24 cellular contexts compared by ENCODE assay signal in the genomic region with DNA sequence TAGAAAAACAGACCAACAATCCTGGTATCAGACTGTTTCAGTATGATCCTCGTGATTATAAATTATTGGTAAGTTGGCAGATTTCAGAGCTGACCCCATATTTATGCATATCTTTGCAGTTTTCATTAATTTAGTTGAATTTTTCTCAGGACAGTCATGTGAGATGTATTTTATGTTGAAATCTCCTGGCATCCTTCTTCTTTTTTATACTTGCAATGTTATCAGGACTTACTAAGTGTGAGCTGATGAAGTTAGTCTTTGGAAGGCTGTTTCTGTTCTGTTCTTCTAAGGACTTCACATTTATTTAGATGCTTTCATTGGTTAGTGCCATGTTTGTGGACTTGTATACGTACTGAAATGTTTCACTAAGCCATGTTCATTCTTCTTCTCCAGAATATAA. TPM values are rescaled to one million over a fixed set of nuclear protein-coding genes. Genes with fewer than 3 reads are reported as not detected.
DNase-seq lines count a peak whose midpoint lies in the region; ATAC-seq, FAIRE-seq and TF ChIP-seq lines count a peak whose summit lies in the region.
"Had no signal": no experiment of that assay in that cellular context is flagged by ENCODE, and none has a peak within 500 bp of the region (broad histone marks: within the 10 kb centered on the region; RNA-seq: fewer than 3 reads in every experiment).

No MANE protein-coding gene starts in this region.

- in situ Hi-C loops in GM23248 (cut with MboI), result no loop called here

- no peaks in the 10 kb centered on the region for H3K9me2 ChIP-seq in GM23248 (ENCODE audit: insufficient read depth)

- peak overlapping the region; percentile 34 for H3K27ac ChIP-seq in A673 (ENCODE audit: low read depth, low read length, poor library complexity, severe bottlenecking)
- H3K27ac ChIP-seq in GM23248, result no peak overlapping the region
- H3K27ac ChIP-seq in lower lobe of right lung, result peak overlapping the region; percentile 28
- H3K27ac ChIP-seq: A549, PC-9, RWPE1, SJSA1 had no signal

- peaks cover 56% of the 10 kb centered on the region for H3K4me1 ChIP-seq in A673 (ENCODE audit: insufficient read depth, low read length, poor library complexity, severe bottlenecking)
- no peaks in the 10 kb centered on the region for H3K4me1 ChIP-seq in GM23248 (ENCODE audit: insufficient read depth)
- H3K4me1 ChIP-seq in lower lobe of right lung, result no peaks in the 10 kb centered on the region
- H3K4me1 ChIP-seq: A549 had no signal

- WGBS in GM23248 (ENCODE audit: low coverage in 1 of 2, low lambda C conversion rate in 2 of 2, missing lambda C conversion rate in 2 of 2), 2 experiments, result 87 to 88% methylated on average over 2 of the region's 2 CpGs

- peaks cover 9% of the 10 kb centered on the region; the same call in 1 of the 2 replicates for H3F3A ChIP-seq in GM23248 (ENCODE audit: insufficient read depth)

- ATAC-seq in lower lobe of right lung (peak in 1 of 2 donors; percentile 55), GM21423 (IDR thresholded peaks at IDR 0.05; ENCODE audit: unreplicated experiment) (no peak)
- no peak for ATAC-seq in stimulated activated naive CD8-positive, alpha-beta T cell treated with anti-CD3 and anti-CD28 coated beads, Interleukin-15, Interleukin-2, amounts not matched to agents 100 U/mL and 50 U/mL, for 24 hours
- ATAC-seq: A549; CD8-positive, alpha-beta T cell; HepG2 had no signal

- CTCF ChIA-PET in A673 (lab: Charles Lee), result no interaction called here

- H3K9me3 ChIP-seq in A673 (ENCODE audit: low read depth, low read length, poor library complexity, severe bottlenecking), result no peaks in the 10 kb centered on the region
- no peaks in the 10 kb centered on the region for H3K9me3 ChIP-seq in GM23248 (ENCODE audit: low read depth)
- no peaks in the 10 kb centered on the region for H3K9me3 ChIP-seq in lower lobe of right lung
- H3K9me3 ChIP-seq: A549; BLaER1 treated with 17β-estradiol and CSF1 and Interleukin-3, amounts not matched to agents 10 nM and 100 nM; SJSA1 had no signal

- H3K27me3 ChIP-seq in A673 (replicated peaks; ENCODE audit: insufficient read depth, low read depth, low read length, poor library complexity), result no peaks in the 10 kb centered on the region
- no peaks in the 10 kb centered on the region for H3K27me3 ChIP-seq in GM23248 (replicated peaks; ENCODE audit: insufficient read depth)
- no peaks in the 10 kb centered on the region for H3K27me3 ChIP-seq in lower lobe of right lung (ENCODE audit: low read depth)
- H3K27me3 ChIP-seq: BLaER1 treated with 17β-estradiol and CSF1 and Interleukin-3, amounts not matched to agents 10 nM and 100 nM; SJSA1 had no signal

- BruUV-seq in A673 (replicated peaks; lab: Mats Ljungman, UMichigan), result no TSS peak

- no peak overlapping the region for H2AFZ ChIP-seq in GM23248
- H2AFZ ChIP-seq: PC-9 had no signal

- intact Hi-C loops in A673 (cut with micrococcal nuclease; ENCODE audit: unreplicated experiment), result no loop called here
- intact Hi-C loops in lower lobe of right lung (cut with DNase I), result no loop called here

- H4K20me1 ChIP-seq in GM23248 (ENCODE audit: insufficient read depth), result no peaks in the 10 kb centered on the region
- H4K20me1 ChIP-seq: BLaER1 treated with 17β-estradiol and CSF1 and Interleukin-3, amounts not matched to agents 10 nM and 100 nM had no signal

- TF ChIP-seq CTCF in A673 (conservative IDR thresholded peaks at IDR 0.05; ENCODE audit: low read depth, low read length) (no peak), fibroblast of mammary gland (conservative IDR thresholded peaks at IDR 0.05; ENCODE audit: control insufficient read depth, insufficient read depth, low read depth, low read length) (no peak), lower lobe of right lung (IDR thresholded peaks at IDR 0.05) (no peak)

- H3K79me2 ChIP-seq in GM23248 (ENCODE audit: insufficient read depth), result no peaks in the 10 kb centered on the region

- no peak overlapping the region for H3K9ac ChIP-seq in GM23248
- H3K9ac ChIP-seq: BLaER1 treated with 17β-estradiol and CSF1 and Interleukin-3, amounts not matched to agents 10 nM and 100 nM had no signal

- H3K36me3 ChIP-seq in A673 (ENCODE audit: insufficient read depth, low read length, poor library complexity, severe bottlenecking), result peaks cover 3% of the 10 kb centered on the region
- H3K36me3 ChIP-seq in GM23248 (ENCODE audit: low read depth), result no peaks in the 10 kb centered on the region
- peaks cover 13% of the 10 kb centered on the region for H3K36me3 ChIP-seq in lower lobe of right lung
- H3K36me3 ChIP-seq: BLaER1 treated with 17β-estradiol and CSF1 and Interleukin-3, amounts not matched to agents 10 nM and 100 nM; SJSA1 had no signal

- POLR2A ChIA-PET in A673 (lab: Charles Lee; ENCODE audit: low non-redundant PET), result no interaction called here

- TF ChIP-seq POLR2A in H54 (IDR thresholded peaks at IDR 0.05; ENCODE audit: low read depth, low read length), result no peak

- DNase-seq in A673 (ENCODE audit: low spot score), result no peak
- DNase-seq in GM23248, result peak; percentile 34
- peak; percentile 37 for DNase-seq in fibroblast of mammary gland (ENCODE audit: low read depth)
- DNase-seq in lower lobe of right lung, result no peak
- no peak for DNase-seq in stimulated activated naive CD8-positive, alpha-beta T cell treated with anti-CD3 and anti-CD28 coated beads, Interleukin-15, Interleukin-2, amounts not matched to agents 100 U/mL and 50 U/mL, for 24 hours
- DNase-seq in H54 (ENCODE audit: insufficient read length, low spot score), result no peak
- no peak for DNase-seq in hypothalamus (lab: John Stamatoyannopoulos, UW)
- DNase-seq: CD8-positive, alpha-beta T cell; H7; HFFc6; KG1; NCI-H1417 treated with DMSO at 0.1 percent for 48 hours; NCI-H1930; NCI-H345; NCI-H524 treated with DMSO at 0.1 percent for 48 hours; PC-9 had no signal

- H3K4me2 ChIP-seq in GM23248 (ENCODE audit: unreplicated experiment), result no peak overlapping the region
- H3K4me2 ChIP-seq: A549; BLaER1 treated with 17β-estradiol and CSF1 and Interleukin-3, amounts not matched to agents 10 nM and 100 nM; PC-9 had no signal

- no peak for FAIRE-seq in H54 (lab: Jason Lieb, UNC)
- FAIRE-seq: A549, GM12892, GM18507, HepG2 had no signal

- H3K4me3 ChIP-seq in A673 (ENCODE audit: low read depth, low read length, poor library complexity, severe bottlenecking) (no peak overlapping the region), GM23248 (no peak overlapping the region), fibroblast of mammary gland (ENCODE audit: control insufficient read depth, low read depth, low read length) (no peak overlapping the region), lower lobe of right lung (no peak overlapping the region)
- H3K4me3 ChIP-seq: A549; BLaER1 treated with 17β-estradiol and CSF1 and Interleukin-3, amounts not matched to agents 10 nM and 100 nM; PC-9; SJSA1 had no signal

RNA-seq across cellular contexts. Expression of a gene that starts 17.2 kb away (rescaled TPM):
- total RNA-seq in A673 (2021) (10.3 and 12.4 TPM in 2 replicates), lower lobe of right lung (17.9 TPM)
- 10.8 and 13.4 TPM in 2 replicates for total RNA-seq in GM23248 (2014; rRNA removed; shearing (Covaris generic))
- 14.3 and 15.4 TPM in 2 replicates for polyA plus RNA-seq in GM23248 (2016; fragmentation: Nextera tagmentation; extraction: Ambion mirVana)
- total RNA-seq: CD8-positive, alpha-beta T cell had no signal

RNA-seq across cellular contexts. Expression of a gene that starts 26.8 kb away (rescaled TPM):
- total RNA-seq in A673 (2021) (1.2 and 1.4 TPM in 2 replicates), lower lobe of right lung (not detected)
- total RNA-seq in GM23248 (2014; rRNA removed; shearing (Covaris generic)), result not detected in 2 replicates
- polyA plus RNA-seq in GM23248 (2016; fragmentation: Nextera tagmentation; extraction: Ambion mirVana), result not detected in 2 replicates
- total RNA-seq: CD8-positive, alpha-beta T cell; HepG2; HFFc6; PC-9; SJSA1 had no signal
- polyA plus RNA-seq: A549, HepG2 had no signal

Comparison
In these comparisons a context has a peak if more than half of its experiments do, and no peak if none do; other contexts are left out.
1. DNase-seq: peak in GM23248 (single experiment) and fibroblast of mammary gland (single experiment); none in A673 (single experiment), lower lobe of right lung (single experiment), stimulated activated naive CD8-positive, alpha-beta T cell treated with anti-CD3 and anti-CD28 coated beads, Interleukin-15, Interleukin-2, amounts not matched to agents 100 U/mL and 50 U/mL, for 24 hours (single experiment), H54 (single experiment) and hypothalamus (0 of 51).